In the genomic region with DNA sequence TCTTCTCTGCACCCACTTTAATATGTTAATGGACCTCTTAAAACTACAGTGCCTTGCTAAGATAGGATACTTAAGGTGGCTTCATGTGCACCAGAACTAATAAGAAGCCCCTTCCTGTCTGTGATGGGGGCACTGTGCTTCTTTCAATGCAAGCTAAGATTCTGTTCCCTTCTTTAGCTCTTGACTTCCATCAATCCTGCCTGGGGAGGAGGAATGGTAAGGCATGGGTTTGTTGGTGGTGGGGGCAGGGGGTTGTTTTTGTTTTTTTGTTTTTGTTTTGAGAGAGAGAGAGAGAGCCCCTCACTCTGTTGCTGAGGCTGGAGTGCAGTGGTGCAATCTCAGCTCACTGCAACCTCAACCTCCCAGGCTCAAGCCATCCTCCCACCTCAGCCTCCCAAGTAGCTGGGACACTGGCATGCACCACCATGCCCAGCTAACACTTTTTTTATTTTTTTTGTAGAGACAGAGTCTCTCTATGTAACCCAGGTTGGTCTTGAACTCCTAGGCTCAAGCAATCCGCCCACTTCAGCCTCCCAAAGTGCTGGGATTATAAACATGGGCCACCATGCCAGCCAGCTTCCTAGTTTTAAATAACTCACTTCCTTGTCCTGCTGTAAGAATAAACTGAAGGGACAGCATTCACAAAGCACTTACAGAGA, we compare ENCODE assay signal across 23 cellular contexts. TPM values are rescaled to one million over a fixed set of nuclear protein-coding genes. Genes with fewer than 3 reads are reported as not detected.
"Had no signal": no experiment of that assay in that cellular context is flagged by ENCODE, and none has a peak within 500 bp of the region (broad histone marks: within the 10 kb centered on the region; RNA-seq: fewer than 3 reads in every experiment).

No MANE protein-coding gene starts in this region.

- H3K9ac ChIP-seq: neural progenitor cell had no signal

- H3K27me3 ChIP-seq: neural progenitor cell had no signal

- H3K9me3 ChIP-seq: left ventricle myocardium inferior had no signal

- ATAC-seq: activated CD8-positive, alpha-beta T cell treated with anti-CD3 and anti-CD28 coated beads, Interleukin-2, amount 10 ng/mL, durations not matched to agents 7 days and 5 days; naive thymus-derived CD4-positive, alpha-beta T cell; sciatic nerve had no signal

- H3K4me2 ChIP-seq: neural progenitor cell had no signal

- H3K4me3 ChIP-seq: left ventricle myocardium inferior, neural progenitor cell had no signal

- DNase-seq: activated CD4-positive, alpha-beta T cell treated with anti-CD3 and anti-CD28 coated beads, Interleukin-2, amount 10 ng/mL, durations not matched to agents 7 days and 5 days; activated CD4-positive, CD25-positive, alpha-beta regulatory T cell treated with anti-CD3 and anti-CD28 coated beads, Interleukin-2, amount 50 U/mL, for 72 hours; activated CD8-positive, alpha-beta T cell treated with anti-CD3 and anti-CD28 coated beads, Interleukin-2, amount 10 ng/mL, durations not matched to agents 7 days and 5 days; activated gamma-delta T cell; aorta; effector CD8-positive, alpha-beta T cell; hippocampal formation; left ventricle myocardium inferior; naive thymus-derived CD4-positive, alpha-beta T cell; stimulated activated CD4-positive, alpha-beta T cell treated with anti-CD3 and anti-CD28 coated beads, Interleukin-2, amount 100 ng/mL, for 48 hours; stimulated activated naive CD4-positive, alpha-beta T cell; T-helper 2 cell; WERI-Rb-1 had no signal

- H3K36me3 ChIP-seq: left ventricle myocardium inferior, neural progenitor cell, WERI-Rb-1 had no signal

- H3K27ac ChIP-seq: left ventricle myocardium inferior, neural progenitor cell, WERI-Rb-1 had no signal

- H2AFZ ChIP-seq: neural progenitor cell had no signal

- H3K4me1 ChIP-seq: left ventricle myocardium inferior had no signal

RNA-seq across cellular contexts. Expression of gene KRT3, which starts 4.5 kb away (rescaled TPM):
- total RNA-seq: activated CD4-positive, alpha-beta T cell treated with anti-CD3 and anti-CD28 coated beads, Interleukin-2, amount 10 ng/mL, durations not matched to agents 7 days and 5 days; activated CD8-positive, alpha-beta T cell treated with anti-CD3 and anti-CD28 coated beads, Interleukin-2, amount 10 ng/mL, durations not matched to agents 7 days and 5 days; aorta; cardiac septum; frontal cortex; left ventricle myocardium inferior; lung microvascular endothelial cell; naive thymus-derived CD4-positive, alpha-beta T cell; omental fat pad; posterior vena cava; renal cortical epithelial cell; sciatic nerve; subcutaneous adipose tissue had no signal

RNA-seq across cellular contexts. Expression of gene KRT4, which starts 13.5 kb away (rescaled TPM):
- total RNA-seq: activated CD4-positive, alpha-beta T cell treated with anti-CD3 and anti-CD28 coated beads, Interleukin-2, amount 10 ng/mL, durations not matched to agents 7 days and 5 days; activated CD8-positive, alpha-beta T cell treated with anti-CD3 and anti-CD28 coated beads, Interleukin-2, amount 10 ng/mL, durations not matched to agents 7 days and 5 days; activated T-helper 1 cell treated with anti-CD3 and anti-CD28 coated beads, Interleukin-12 subunit alpha, Interleukin-12 subunit beta, Interleukin-2, Interleukin-4 antibody, amounts not matched to agents 30 ng/mL and 10 ng/mL and 1 ng/mL, durations not matched to agents 14 hours and 24 hours and 36 hours; aorta; cardiac septum; frontal cortex; left ventricle myocardium inferior; lung microvascular endothelial cell; naive thymus-derived CD4-positive, alpha-beta T cell; omental fat pad; posterior vena cava; renal cortical epithelial cell; sciatic nerve; subcutaneous adipose tissue had no signal

RNA-seq across cellular contexts. Expression of gene KRT76, which starts 23.2 kb away (rescaled TPM):
- total RNA-seq: activated CD4-positive, alpha-beta T cell treated with anti-CD3 and anti-CD28 coated beads, Interleukin-2, amount 10 ng/mL, durations not matched to agents 7 days and 5 days; activated CD8-positive, alpha-beta T cell treated with anti-CD3 and anti-CD28 coated beads, Interleukin-2, amount 10 ng/mL, durations not matched to agents 7 days and 5 days; activated T-helper 1 cell treated with anti-CD3 and anti-CD28 coated beads, Interleukin-12 subunit alpha, Interleukin-12 subunit beta, Interleukin-2, Interleukin-4 antibody, amounts not matched to agents 30 ng/mL and 10 ng/mL and 1 ng/mL, durations not matched to agents 14 hours and 24 hours and 36 hours; aorta; cardiac septum; frontal cortex; left ventricle myocardium inferior; lung microvascular endothelial cell; naive thymus-derived CD4-positive, alpha-beta T cell; omental fat pad; posterior vena cava; renal cortical epithelial cell; sciatic nerve; subcutaneous adipose tissue had no signal

RNA-seq across cellular contexts. Expression of gene KRT79, which starts 33.7 kb away (rescaled TPM):
- total RNA-seq: activated CD4-positive, alpha-beta T cell treated with anti-CD3 and anti-CD28 coated beads, Interleukin-2, amount 10 ng/mL, durations not matched to agents 7 days and 5 days; activated CD8-positive, alpha-beta T cell treated with anti-CD3 and anti-CD28 coated beads, Interleukin-2, amount 10 ng/mL, durations not matched to agents 7 days and 5 days; activated T-helper 1 cell treated with anti-CD3 and anti-CD28 coated beads, Interleukin-12 subunit alpha, Interleukin-12 subunit beta, Interleukin-2, Interleukin-4 antibody, amounts not matched to agents 30 ng/mL and 10 ng/mL and 1 ng/mL, durations not matched to agents 14 hours and 24 hours and 36 hours; aorta; cardiac septum; frontal cortex; left ventricle myocardium inferior; lung microvascular endothelial cell; naive thymus-derived CD4-positive, alpha-beta T cell; posterior vena cava; renal cortical epithelial cell; sciatic nerve had no signal

RNA-seq across cellular contexts. Expression of gene KRT78, which starts 48.4 kb away (rescaled TPM):
- total RNA-seq: activated CD4-positive, alpha-beta T cell treated with anti-CD3 and anti-CD28 coated beads, Interleukin-2, amount 10 ng/mL, durations not matched to agents 7 days and 5 days; activated CD8-positive, alpha-beta T cell treated with anti-CD3 and anti-CD28 coated beads, Interleukin-2, amount 10 ng/mL, durations not matched to agents 7 days and 5 days; activated T-helper 1 cell treated with anti-CD3 and anti-CD28 coated beads, Interleukin-12 subunit alpha, Interleukin-12 subunit beta, Interleukin-2, Interleukin-4 antibody, amounts not matched to agents 30 ng/mL and 10 ng/mL and 1 ng/mL, durations not matched to agents 14 hours and 24 hours and 36 hours; aorta; cardiac septum; frontal cortex; left ventricle myocardium inferior; lung microvascular endothelial cell; naive thymus-derived CD4-positive, alpha-beta T cell; posterior vena cava; renal cortical epithelial cell; sciatic nerve; subcutaneous adipose tissue had no signal
